1 cellular context compared by ENCODE assay signal in the genomic region with DNA sequence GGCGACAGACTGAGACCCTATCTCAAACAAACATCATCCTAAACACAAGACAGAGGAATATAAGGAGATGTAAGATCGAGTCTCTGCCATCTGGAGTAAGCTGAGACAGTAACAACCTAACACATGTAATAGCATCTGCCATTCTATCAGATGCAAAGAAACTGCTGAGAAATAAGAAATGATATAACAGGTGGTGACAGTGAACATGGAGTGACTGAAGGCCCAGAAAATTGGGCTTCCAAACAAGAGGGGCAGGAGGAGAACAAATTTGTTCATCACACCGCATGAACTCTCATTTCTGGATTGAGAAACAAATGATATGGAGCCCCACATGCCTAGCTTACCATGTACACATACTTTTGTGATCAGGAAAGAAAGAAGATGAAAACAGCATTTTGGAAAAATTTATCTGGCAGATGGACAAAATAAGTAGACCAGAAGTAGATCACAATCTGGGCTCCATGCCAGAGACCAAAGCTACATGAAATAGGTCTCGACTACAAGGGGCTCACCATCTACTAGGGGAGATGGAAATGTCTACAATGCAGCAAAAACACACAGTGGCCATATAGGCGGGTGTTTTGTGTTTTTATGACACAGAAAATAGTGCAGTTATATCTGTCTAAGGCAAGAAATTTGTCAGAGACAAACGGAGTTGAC.
TF ChIP-seq lines count a peak whose summit lies in the region.

No MANE protein-coding gene starts in this region.

TF ChIP-seq in HepG2, 621 proteins besides CTCF, POLR2A, EP300 and RAD21:
- TF ChIP-seq, protein P1, sequence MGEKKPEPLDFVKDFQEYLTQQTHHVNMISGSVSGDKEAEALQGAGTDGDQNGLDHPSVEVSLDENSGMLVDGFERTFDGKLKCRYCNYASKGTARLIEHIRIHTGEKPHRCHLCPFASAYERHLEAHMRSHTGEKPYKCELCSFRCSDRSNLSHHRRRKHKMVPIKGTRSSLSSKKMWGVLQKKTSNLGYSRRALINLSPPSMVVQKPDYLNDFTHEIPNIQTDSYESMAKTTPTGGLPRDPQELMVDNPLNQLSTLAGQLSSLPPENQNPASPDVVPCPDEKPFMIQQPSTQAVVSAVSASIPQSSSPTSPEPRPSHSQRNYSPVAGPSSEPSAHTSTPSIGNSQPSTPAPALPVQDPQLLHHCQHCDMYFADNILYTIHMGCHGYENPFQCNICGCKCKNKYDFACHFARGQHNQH (CRISPR knock-in tag; IDR thresholded peaks at IDR 0.05) = no peak
